Comparison of ENCODE assay signal across 12 cellular contexts in genomic region chr1:221761354-221762002, GRCh38. TPM values are rescaled to one million over a fixed set of nuclear protein-coding genes. Genes with fewer than 3 reads are reported as not detected.
DNase-seq lines count a peak whose midpoint lies in the region; ATAC-seq, FAIRE-seq and TF ChIP-seq lines count a peak whose summit lies in the region.
"Had no signal": no experiment of that assay in that cellular context is flagged by ENCODE, and none has a peak within 500 bp of the region (broad histone marks: within the 10 kb centered on the region; RNA-seq: fewer than 3 reads in every experiment).

No MANE protein-coding gene starts in this region.

- no peak for TF ChIP-seq POLR2A in prostate gland (IDR thresholded peaks at IDR 0.05)

- H3K4me2 ChIP-seq in OCI-LY1 (ENCODE audit: low read length) (peak overlapping the region; percentile 24; the same call in 1 of the 2 replicates), GM23248 (ENCODE audit: unreplicated experiment) (no peak overlapping the region)
- H3K4me2 ChIP-seq: BLaER1 treated with 17β-estradiol and CSF1 and Interleukin-3, amounts not matched to agents 10 nM and 100 nM had no signal

- H4K20me1 ChIP-seq in OCI-LY1 (ENCODE audit: insufficient read depth, low read length) = no peaks in the 10 kb centered on the region
- no peaks in the 10 kb centered on the region for H4K20me1 ChIP-seq in GM23248 (ENCODE audit: insufficient read depth)
- H4K20me1 ChIP-seq: BLaER1 treated with 17β-estradiol and CSF1 and Interleukin-3, amounts not matched to agents 10 nM and 100 nM had no signal

- H3K4me3 Mint-ChIP-seq in activated T-helper 1 cell treated with anti-CD3 and anti-CD28 coated beads, Interleukin-12 subunit alpha, Interleukin-12 subunit beta, Interleukin-2, Interleukin-4 antibody, amounts not matched to agents 30 ng/mL and 10 ng/mL and 1 ng/mL, durations not matched to agents 14 hours and 24 hours and 36 hours = no peak overlapping the region
- no peak overlapping the region for H3K4me3 Mint-ChIP-seq in immature natural killer cell

- H3K9ac ChIP-seq in OCI-LY1 (ENCODE audit: low read length) (no peak overlapping the region), GM23248 (no peak overlapping the region)
- H3K9ac ChIP-seq: BLaER1 treated with 17β-estradiol and CSF1 and Interleukin-3, amounts not matched to agents 10 nM and 100 nM had no signal

- H3K4me1 ChIP-seq in OCI-LY1 (ENCODE audit: insufficient read depth, low read length, severe bottlenecking) = peaks cover 14% of the 10 kb centered on the region
- no peaks in the 10 kb centered on the region for H3K4me1 ChIP-seq in prostate gland (replicated peaks)
- peaks cover 9% of the 10 kb centered on the region for H3K4me1 ChIP-seq in GM23248 (ENCODE audit: insufficient read depth)

- H3K36me3 Mint-ChIP-seq in activated T-helper 1 cell treated with anti-CD3 and anti-CD28 coated beads, Interleukin-12 subunit alpha, Interleukin-12 subunit beta, Interleukin-2, Interleukin-4 antibody, amounts not matched to agents 30 ng/mL and 10 ng/mL and 1 ng/mL, durations not matched to agents 14 hours and 24 hours and 36 hours (ENCODE audit: low read depth) = peaks cover 3% of the 10 kb centered on the region
- H3K36me3 Mint-ChIP-seq in immature natural killer cell = no peaks in the 10 kb centered on the region

- H3K36me3 ChIP-seq in OCI-LY1 (ENCODE audit: insufficient read depth, low read length) (no peaks in the 10 kb centered on the region), prostate gland (no peaks in the 10 kb centered on the region), GM23248 (ENCODE audit: low read depth) (no peaks in the 10 kb centered on the region)
- H3K36me3 ChIP-seq: BLaER1 treated with 17β-estradiol and CSF1 and Interleukin-3, amounts not matched to agents 10 nM and 100 nM had no signal

- peak; percentile 90 for FAIRE-seq in GM18507 (lab: Jason Lieb, UNC)
- FAIRE-seq: TTC549 had no signal

- intact Hi-C loops in prostate gland (cut with DNase I) = no loop called here
- intact Hi-C loops in activated T-helper 1 cell treated with anti-CD3 and anti-CD28 coated beads, Interleukin-12 subunit alpha, Interleukin-12 subunit beta, Interleukin-2, Interleukin-4 antibody, amounts not matched to agents 30 ng/mL and 10 ng/mL and 1 ng/mL, durations not matched to agents 14 hours and 24 hours and 36 hours (cut with micrococcal nuclease) = no loop called here

- WGBS in prostate gland = 83% methylated on average over 4 of the region's 4 CpGs
- WGBS in GM23248 (ENCODE audit: low coverage in 1 of 2, low lambda C conversion rate in 2 of 2, missing lambda C conversion rate in 2 of 2), 2 experiments = 81 to 84% methylated on average over 4 of the region's 4 CpGs

- H3K4me1 Mint-ChIP-seq in activated T-helper 1 cell treated with anti-CD3 and anti-CD28 coated beads, Interleukin-12 subunit alpha, Interleukin-12 subunit beta, Interleukin-2, Interleukin-4 antibody, amounts not matched to agents 30 ng/mL and 10 ng/mL and 1 ng/mL, durations not matched to agents 14 hours and 24 hours and 36 hours (ENCODE audit: low read depth) = peaks cover 57% of the 10 kb centered on the region
- peaks cover 4 to 6% of the 10 kb centered on the region in 2 donors for H3K4me1 Mint-ChIP-seq in immature natural killer cell

- no peak for DNase-seq in GM18507 (ENCODE audit: extremely low spot score, insufficient read length, low read depth)
- DNase-seq in prostate gland (ENCODE audit: low spot score) = no peak
- no peak for DNase-seq in activated T-helper 1 cell treated with anti-CD3 and anti-CD28 coated beads, Interleukin-12 subunit alpha, Interleukin-12 subunit beta, Interleukin-2, Interleukin-4 antibody, amounts not matched to agents 30 ng/mL and 10 ng/mL and 1 ng/mL, durations not matched to agents 14 hours and 24 hours and 36 hours (ENCODE audit: low spot score)
- DNase-seq in immature natural killer cell = no peak
- no peak for DNase-seq in GM23248
- DNase-seq: activated gamma-delta T cell treated with Interleukin-2 at 50 U/mL for 16 hours, mesenchymal stem cell had no signal

- ATAC-seq in GM19467 (IDR thresholded peaks at IDR 0.05; ENCODE audit: unreplicated experiment) = peak; percentile 77
- ATAC-seq in HG02943 (IDR thresholded peaks at IDR 0.05; ENCODE audit: low read depth, unreplicated experiment) = peak; percentile 68

- no peak overlapping the region for H3K27ac Mint-ChIP-seq in activated T-helper 1 cell treated with anti-CD3 and anti-CD28 coated beads, Interleukin-12 subunit alpha, Interleukin-12 subunit beta, Interleukin-2, Interleukin-4 antibody, amounts not matched to agents 30 ng/mL and 10 ng/mL and 1 ng/mL, durations not matched to agents 14 hours and 24 hours and 36 hours
- H3K27ac Mint-ChIP-seq in immature natural killer cell = peak overlapping the region in 1 of 6 donors; percentile 24

- H3K79me2 ChIP-seq in OCI-LY1 (ENCODE audit: insufficient read depth, low read length) (no peaks in the 10 kb centered on the region), GM23248 (ENCODE audit: insufficient read depth) (no peaks in the 10 kb centered on the region)

- H3K27me3 ChIP-seq in OCI-LY1 (ENCODE audit: insufficient read depth, low read length) (no peaks in the 10 kb centered on the region), prostate gland (replicated peaks; ENCODE audit: insufficient read depth) (no peaks in the 10 kb centered on the region), GM23248 (replicated peaks; ENCODE audit: insufficient read depth) (no peaks in the 10 kb centered on the region)
- H3K27me3 ChIP-seq: BLaER1 treated with 17β-estradiol and CSF1 and Interleukin-3, amounts not matched to agents 10 nM and 100 nM had no signal

- H3K27me3 Mint-ChIP-seq in activated T-helper 1 cell treated with anti-CD3 and anti-CD28 coated beads, Interleukin-12 subunit alpha, Interleukin-12 subunit beta, Interleukin-2, Interleukin-4 antibody, amounts not matched to agents 30 ng/mL and 10 ng/mL and 1 ng/mL, durations not matched to agents 14 hours and 24 hours and 36 hours (ENCODE audit: insufficient read depth) = no peaks in the 10 kb centered on the region
- peaks cover 0 to 4% (median 2%) of the 10 kb centered on the region in 3 donors for H3K27me3 Mint-ChIP-seq in immature natural killer cell (ENCODE audit: low read depth in 3 of 3)

- peaks cover 9% of the 10 kb centered on the region for H3K9me3 Mint-ChIP-seq in activated T-helper 1 cell treated with anti-CD3 and anti-CD28 coated beads, Interleukin-12 subunit alpha, Interleukin-12 subunit beta, Interleukin-2, Interleukin-4 antibody, amounts not matched to agents 30 ng/mL and 10 ng/mL and 1 ng/mL, durations not matched to agents 14 hours and 24 hours and 36 hours
- no peaks in the 10 kb centered on the region for H3K9me3 Mint-ChIP-seq in immature natural killer cell

- TF ChIP-seq CTCF in OCI-LY1 (IDR thresholded peaks at IDR 0.05; ENCODE audit: low read length) (no peak), prostate gland (IDR thresholded peaks at IDR 0.05) (no peak)

- H3K9me2 ChIP-seq in OCI-LY1 (ENCODE audit: low read depth, low read length) (no peaks in the 10 kb centered on the region), GM23248 (ENCODE audit: insufficient read depth) (no peaks in the 10 kb centered on the region)

- H3K9me3 ChIP-seq in OCI-LY1 (ENCODE audit: low read length) (no peaks in the 10 kb centered on the region), prostate gland (no peaks in the 10 kb centered on the region), GM23248 (ENCODE audit: low read depth) (no peaks in the 10 kb centered on the region)
- H3K9me3 ChIP-seq: BLaER1 treated with 17β-estradiol and CSF1 and Interleukin-3, amounts not matched to agents 10 nM and 100 nM had no signal

- H3K27ac ChIP-seq in OCI-LY1 (ENCODE audit: low read depth, low read length, poor library complexity, severe bottlenecking) (no peak overlapping the region), prostate gland (no peak overlapping the region), GM23248 (no peak overlapping the region)
- H3K27ac ChIP-seq: BLaER1 treated with 17β-estradiol and CSF1 and Interleukin-3, amounts not matched to agents 10 nM and 100 nM had no signal

- in situ Hi-C loops in GM23248 (cut with MboI) = no loop called here

- H3F3A ChIP-seq in OCI-LY1 (ENCODE audit: insufficient read depth, low read length) (no peaks in the 10 kb centered on the region), GM23248 (ENCODE audit: insufficient read depth) (no peaks in the 10 kb centered on the region)

- H2AFZ ChIP-seq in OCI-LY1 (ENCODE audit: low read length) (peak overlapping the region; percentile 84; the same call in 1 of the 2 replicates), GM23248 (no peak overlapping the region)

- H3K4me3 ChIP-seq in OCI-LY1 (ENCODE audit: low read depth, low read length, poor library complexity, severe bottlenecking) (no peak overlapping the region), prostate gland (no peak overlapping the region), GM23248 (no peak overlapping the region)
- H3K4me3 ChIP-seq: BLaER1 treated with 17β-estradiol and CSF1 and Interleukin-3, amounts not matched to agents 10 nM and 100 nM had no signal

RNA-seq across cellular contexts. Expression of gene DUSP10, which starts 19.6 kb away (rescaled TPM):
- total RNA-seq in prostate gland = 10 to 100 TPM in 1 of 2 donors, 1 to 10 TPM in 1; 5.8 to 13.6 TPM
- 19.2 and 19.4 TPM in 2 replicates for total RNA-seq in activated T-helper 1 cell treated with anti-CD3 and anti-CD28 coated beads, Interleukin-12 subunit alpha, Interleukin-12 subunit beta, Interleukin-2, Interleukin-4 antibody, amounts not matched to agents 30 ng/mL and 10 ng/mL and 1 ng/mL, durations not matched to agents 14 hours and 24 hours and 36 hours
- 10 to 100 TPM; 10.7 to 25.6 (median 14.7) TPM for polyA plus RNA-seq in immature natural killer cell
- total RNA-seq in GM23248 (2014; rRNA removed; shearing (Covaris generic)) = 10.5 and 19.3 TPM in 2 replicates
- polyA plus RNA-seq in GM23248 (2016; fragmentation: Nextera tagmentation; extraction: Ambion mirVana) = 16.2 and 16.4 TPM in 2 replicates
